ENCODE assay signal across 1 cellular context in the genomic region with DNA sequence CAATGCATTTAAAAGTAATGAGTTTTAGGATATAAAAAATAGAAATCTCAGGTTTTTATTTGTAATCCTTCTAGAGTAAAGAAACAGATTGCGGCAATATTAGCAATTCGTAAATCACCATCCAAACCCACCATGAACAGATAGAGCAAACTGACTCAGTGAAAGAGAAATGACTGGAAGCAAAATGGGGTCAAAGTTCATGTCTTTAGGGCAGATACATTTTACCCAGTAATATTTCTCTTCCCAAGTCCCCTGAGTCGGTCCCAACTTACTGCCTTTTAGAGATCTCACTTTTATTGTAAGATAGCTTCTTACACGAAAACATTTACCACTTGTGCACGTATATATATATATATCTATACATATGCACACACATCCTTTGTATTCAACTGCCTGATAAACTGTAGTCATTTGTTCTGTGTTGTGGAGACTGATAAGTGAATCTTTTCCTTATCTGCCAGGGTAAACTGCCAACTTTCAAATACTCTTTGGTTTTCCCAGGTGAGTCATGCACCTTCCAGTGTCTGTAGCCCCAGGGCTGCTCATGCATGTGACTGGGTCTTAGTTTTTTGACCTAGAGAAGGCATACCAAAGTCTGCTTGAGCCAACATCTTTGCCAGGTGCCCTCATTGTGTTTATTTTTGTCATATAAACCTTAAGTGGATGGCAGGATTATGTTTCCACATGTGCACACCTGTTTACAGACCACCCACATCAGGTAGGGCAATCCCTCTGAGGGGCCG.
TF ChIP-seq lines count a peak whose summit lies in the region.

No MANE protein-coding gene starts in this region.

TF ChIP-seq in HepG2, 621 proteins besides CTCF, POLR2A, EP300 and RAD21:
- TF ChIP-seq ZNF33B (CRISPR knock-in tag; IDR thresholded peaks at IDR 0.05) (no peak), ZNF496 (CRISPR knock-in tag; IDR thresholded peaks at IDR 0.05; ENCODE audit: insufficient replicate concordance) (no peak), HMG20B (CRISPR knock-in tag; conservative IDR thresholded peaks at IDR 0.05) (no peak), ZNF652 (CRISPR knock-in tag; IDR thresholded peaks at IDR 0.05; ENCODE audit: borderline replicate concordance, low read depth) (no peak), SP2 (CRISPR knock-in tag; IDR thresholded peaks at IDR 0.05) (no peak), ZNF572 (CRISPR knock-in tag; IDR thresholded peaks at IDR 0.05) (no peak), MAZ (IDR thresholded peaks at IDR 0.05; ENCODE audit: borderline replicate concordance, low read depth, low read length) (no peak), MAZ (CRISPR knock-in tag; IDR thresholded peaks at IDR 0.05; ENCODE audit: low read depth) (no peak), EHMT2 (IDR thresholded peaks at IDR 0.05; ENCODE audit: borderline replicate concordance, low read depth, low read length) (no peak), MIER3 (CRISPR knock-in tag; IDR thresholded peaks at IDR 0.05; ENCODE audit: borderline replicate concordance) (no peak), U2AF2 (IDR thresholded peaks at IDR 0.05; ENCODE audit: low read depth, low read length) (no peak), ZNF331 (CRISPR knock-in tag; IDR thresholded peaks at IDR 0.05) (no peak), HDAC6 (IDR thresholded peaks at IDR 0.05; ENCODE audit: low read depth, low read length) (no peak), ZNF775 (CRISPR knock-in tag; IDR thresholded peaks at IDR 0.05; ENCODE audit: borderline replicate concordance) (no peak), TEAD3 (CRISPR knock-in tag; optimal IDR thresholded peaks at IDR 0.05; ENCODE audit: borderline replicate concordance) (no peak), SNAPC2 (CRISPR knock-in tag; IDR thresholded peaks at IDR 0.05) (no peak)
- TF ChIP-seq, protein P1, sequence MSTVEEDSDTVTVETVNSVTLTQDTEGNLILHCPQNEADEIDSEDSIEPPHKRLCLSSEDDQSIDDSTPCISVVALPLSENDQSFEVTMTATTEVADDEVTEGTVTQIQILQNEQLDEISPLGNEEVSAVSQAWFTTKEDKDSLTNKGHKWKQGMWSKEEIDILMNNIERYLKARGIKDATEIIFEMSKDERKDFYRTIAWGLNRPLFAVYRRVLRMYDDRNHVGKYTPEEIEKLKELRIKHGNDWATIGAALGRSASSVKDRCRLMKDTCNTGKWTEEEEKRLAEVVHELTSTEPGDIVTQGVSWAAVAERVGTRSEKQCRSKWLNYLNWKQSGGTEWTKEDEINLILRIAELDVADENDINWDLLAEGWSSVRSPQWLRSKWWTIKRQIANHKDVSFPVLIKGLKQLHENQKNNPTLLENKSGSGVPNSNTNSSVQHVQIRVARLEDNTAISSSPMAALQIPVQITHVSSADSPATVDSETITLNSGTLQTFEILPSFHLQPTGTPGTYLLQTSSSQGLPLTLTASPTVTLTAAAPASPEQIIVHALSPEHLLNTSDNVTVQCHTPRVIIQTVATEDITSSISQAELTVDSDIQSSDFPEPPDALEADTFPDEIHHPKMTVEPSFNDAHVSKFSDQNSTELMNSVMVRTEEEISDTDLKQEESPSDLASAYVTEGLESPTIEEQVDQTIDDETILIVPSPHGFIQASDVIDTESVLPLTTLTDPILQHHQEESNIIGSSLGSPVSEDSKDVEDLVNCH (CRISPR knock-in tag; IDR thresholded peaks at IDR 0.05): no peak
- TF ChIP-seq, protein P2, sequence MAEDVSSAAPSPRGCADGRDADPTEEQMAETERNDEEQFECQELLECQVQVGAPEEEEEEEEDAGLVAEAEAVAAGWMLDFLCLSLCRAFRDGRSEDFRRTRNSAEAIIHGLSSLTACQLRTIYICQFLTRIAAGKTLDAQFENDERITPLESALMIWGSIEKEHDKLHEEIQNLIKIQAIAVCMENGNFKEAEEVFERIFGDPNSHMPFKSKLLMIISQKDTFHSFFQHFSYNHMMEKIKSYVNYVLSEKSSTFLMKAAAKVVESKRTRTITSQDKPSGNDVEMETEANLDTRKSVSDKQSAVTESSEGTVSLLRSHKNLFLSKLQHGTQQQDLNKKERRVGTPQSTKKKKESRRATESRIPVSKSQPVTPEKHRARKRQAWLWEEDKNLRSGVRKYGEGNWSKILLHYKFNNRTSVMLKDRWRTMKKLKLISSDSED (CRISPR knock-in tag; IDR thresholded peaks at IDR 0.05): no peak
